20 cellular contexts compared by ENCODE assay signal in the genomic region with DNA sequence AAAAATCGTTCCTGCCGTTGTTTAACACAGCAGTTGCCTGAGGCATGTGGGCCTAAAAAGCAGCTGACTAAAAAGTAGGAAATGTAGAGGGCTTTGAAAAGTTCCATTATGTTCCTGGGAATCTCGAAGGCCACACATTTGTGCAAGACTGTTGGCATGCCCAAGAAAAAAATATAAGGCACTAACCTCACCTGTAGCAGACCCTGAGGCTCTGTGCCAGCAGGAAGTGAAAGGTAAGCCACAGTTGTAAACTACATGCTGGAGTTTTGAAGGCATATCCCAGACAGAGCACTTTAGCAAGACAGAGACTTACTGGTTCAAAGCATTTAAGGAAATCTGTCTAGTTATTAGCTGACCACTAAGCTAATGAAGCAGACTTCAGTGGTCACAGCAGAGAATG. TPM values are rescaled to one million over a fixed set of nuclear protein-coding genes. Genes with fewer than 3 reads are reported as not detected.
DNase-seq lines count a peak whose midpoint lies in the region; FAIRE-seq and TF ChIP-seq lines count a peak whose summit lies in the region.
"Had no signal": no experiment of that assay in that cellular context is flagged by ENCODE, and none has a peak within 500 bp of the region (broad histone marks: within the 10 kb centered on the region; RNA-seq: fewer than 3 reads in every experiment).

No MANE protein-coding gene starts in this region.

- TF ChIP-seq POLR2A in Peyer's patch (IDR thresholded peaks at IDR 0.05) = no peak

- H3K9me3 ChIP-seq in colonic mucosa (no peaks in the 10 kb centered on the region), keratinocyte (ENCODE audit: control insufficient read depth, low read depth, low read length) (no peaks in the 10 kb centered on the region), right atrium auricular region (peaks cover 10 to 22% of the 10 kb centered on the region in 2 donors), Peyer's patch (peaks cover 0 to 8% (median 4%) of the 10 kb centered on the region in 4 donors)

- H3K79me2 ChIP-seq in keratinocyte (ENCODE audit: control insufficient read depth, insufficient read depth, low read length) (no peaks in the 10 kb centered on the region), mesendoderm (ENCODE audit: control insufficient read depth, insufficient read depth, low read length) (no peaks in the 10 kb centered on the region)

- intact Hi-C loops in colonic mucosa (cut with DNase I) = no loop called here

- H3K27me3 ChIP-seq in colonic mucosa (no peaks in the 10 kb centered on the region), keratinocyte (ENCODE audit: control insufficient read depth, extremely low read depth, insufficient read depth, low read length) (no peaks in the 10 kb centered on the region), mesendoderm (ENCODE audit: insufficient read depth, low read length, poor library complexity) (no peaks in the 10 kb centered on the region), right atrium auricular region (no peaks in the 10 kb centered on the region), Peyer's patch (no peaks in the 10 kb centered on the region)
- H3K27me3 ChIP-seq: BLaER1 treated with 17β-estradiol and CSF1 and Interleukin-3, amounts not matched to agents 10 nM and 100 nM had no signal

- no peak for TF ChIP-seq CTCF in LNCaP clone FGC (IDR thresholded peaks at IDR 0.05; ENCODE audit: control insufficient read depth, extremely low read depth, insufficient read depth)
- no peak for TF ChIP-seq CTCF in colonic mucosa (IDR thresholded peaks at IDR 0.05)
- no peak for TF ChIP-seq CTCF in keratinocyte (optimal IDR thresholded peaks at IDR 0.05 in 1 of 3, IDR thresholded peaks at IDR 0.05 in 1 of 3, conservative IDR thresholded peaks at IDR 0.05 in 1 of 3; ENCODE audit: extremely low read depth in 1 of 3, insufficient read depth in 2 of 3, low read length in 3 of 3)
- no peak for TF ChIP-seq CTCF in right atrium auricular region (IDR thresholded peaks at IDR 0.05)
- no peak for TF ChIP-seq CTCF in Peyer's patch (IDR thresholded peaks at IDR 0.05)

- no peak overlapping the region for H3K4ac ChIP-seq in mesendoderm (ENCODE audit: low read depth, low read length)

- no peaks in the 10 kb centered on the region for H3K4me1 ChIP-seq in colonic mucosa
- no peaks in the 10 kb centered on the region for H3K4me1 ChIP-seq in keratinocyte (ENCODE audit: control insufficient read depth, extremely low read depth, insufficient read depth, low read length)
- no peaks in the 10 kb centered on the region for H3K4me1 ChIP-seq in mesendoderm (ENCODE audit: control insufficient read depth, low read depth, low read length)
- no peaks in the 10 kb centered on the region for H3K4me1 ChIP-seq in right atrium auricular region
- H3K4me1 ChIP-seq in Peyer's patch = no peaks in the 10 kb centered on the region
- H3K4me1 ChIP-seq: A549; BLaER1 treated with 17β-estradiol and CSF1 and Interleukin-3, amounts not matched to agents 10 nM and 100 nM had no signal

- H4K5ac ChIP-seq in mesendoderm (ENCODE audit: low read length) = no peak overlapping the region

- no peak overlapping the region for H2AFZ ChIP-seq in keratinocyte (ENCODE audit: control insufficient read depth, low read length)
- H2AFZ ChIP-seq: GM23338 had no signal

- dilution Hi-C loops in keratinocyte (cut with MboI; ENCODE audit: extremely low pct_ligation_motif_present, low sequenced_read_pairs) = no loop called here

- no peak overlapping the region for H3K56ac ChIP-seq in mesendoderm (ENCODE audit: low read length)

- H2BK15ac ChIP-seq in mesendoderm (replicated peaks; ENCODE audit: low read depth) = no peak overlapping the region

- WGBS in mesendoderm (ENCODE audit: extremely low coverage, insufficient coverage, low lambda C conversion rate) = no CpG with 5 or more reads among the region's 3 CpGs

- no peak overlapping the region for H3K18ac ChIP-seq in mesendoderm (ENCODE audit: low read length)

- no peak overlapping the region for H2AK5ac ChIP-seq in mesendoderm (ENCODE audit: low read length)

- H3K79me1 ChIP-seq in mesendoderm (ENCODE audit: low read length) = no peaks in the 10 kb centered on the region

- peak; percentile 48 for FAIRE-seq in keratinocyte (lab: Jason Lieb, UNC)
- FAIRE-seq: A549, HTR-8/SVneo had no signal

- no peak overlapping the region for H2BK120ac ChIP-seq in mesendoderm (ENCODE audit: low read depth, low read length)

- no peak overlapping the region for H3K27ac ChIP-seq in colonic mucosa
- no peak overlapping the region for H3K27ac ChIP-seq in keratinocyte (ENCODE audit: control insufficient read depth, insufficient read depth, low read length)
- no peak overlapping the region for H3K27ac ChIP-seq in mesendoderm (ENCODE audit: low read depth, low read length)
- H3K27ac ChIP-seq in right atrium auricular region = no peak overlapping the region
- no peak overlapping the region for H3K27ac ChIP-seq in Peyer's patch
- H3K27ac ChIP-seq: A549; BLaER1 treated with 17β-estradiol and CSF1 and Interleukin-3, amounts not matched to agents 10 nM and 100 nM had no signal

- no peaks in the 10 kb centered on the region for H3K36me3 ChIP-seq in colonic mucosa
- H3K36me3 ChIP-seq in keratinocyte (ENCODE audit: control insufficient read depth in 2 of 2, extremely low read depth in 1 of 2, insufficient read depth in 2 of 2, low read length in 2 of 2) = no peaks in the 10 kb centered on the region
- H3K36me3 ChIP-seq in mesendoderm (ENCODE audit: control insufficient read depth, insufficient read depth, low read length) = peaks cover 2% of the 10 kb centered on the region
- peaks cover 7% of the 10 kb centered on the region for H3K36me3 ChIP-seq in right atrium auricular region
- H3K36me3 ChIP-seq in Peyer's patch = peaks cover 0 to 5% (median 0%) of the 10 kb centered on the region in 3 donors

- peak; percentile 8 for DNase-seq in LNCaP clone FGC (ENCODE audit: low read depth)
- DNase-seq in colonic mucosa = peak; percentile 25
- no peak for DNase-seq in keratinocyte (ENCODE audit: low read depth, low spot score)
- peak; percentile 22 for DNase-seq in renal cortical epithelial cell (ENCODE audit: low read depth)
- no peak for DNase-seq in mesendoderm
- no peak for DNase-seq in right atrium auricular region (ENCODE audit: low spot score)
- DNase-seq in Peyer's patch = no peak
- DNase-seq in NCI-H526 treated with DMSO at 0.1 percent for 48 hours (lab: John Stamatoyannopoulos, UW) = no peak
- DNase-seq: AML-193; CD4-positive, alpha-beta T cell; H9; KBM-7; MM.1S; NCI-H2029 treated with DMSO at 0.1 percent for 48 hours; NCI-H446 treated with DMSO at 0.1 percent for 48 hours; NCI-H526 had no signal

- H4K8ac ChIP-seq in mesendoderm (ENCODE audit: low read depth, low read length) = no peak overlapping the region

- no peaks in the 10 kb centered on the region for H3K9me1 ChIP-seq in keratinocyte (ENCODE audit: control insufficient read depth, extremely low read depth, insufficient read depth, low read length)

- H3K23ac ChIP-seq in mesendoderm (ENCODE audit: low read length) = no peak overlapping the region

- no peak overlapping the region for H2BK5ac ChIP-seq in mesendoderm (ENCODE audit: low read length)

- no peaks in the 10 kb centered on the region for H4K20me1 ChIP-seq in keratinocyte (ENCODE audit: control insufficient read depth, extremely low read depth, insufficient read depth, low read length)
- H4K20me1 ChIP-seq: BLaER1 treated with 17β-estradiol and CSF1 and Interleukin-3, amounts not matched to agents 10 nM and 100 nM had no signal

- H3K4me3 ChIP-seq in LNCaP clone FGC (ENCODE audit: low read depth, low read length) = no peak overlapping the region
- H3K4me3 ChIP-seq in colonic mucosa = no peak overlapping the region
- no peak overlapping the region for H3K4me3 ChIP-seq in keratinocyte (ENCODE audit: control insufficient read depth in 2 of 3, extremely low read depth in 1 of 3, insufficient read depth in 2 of 3, low read depth in 1 of 3, low read length in 3 of 3)
- H3K4me3 ChIP-seq in mesendoderm (ENCODE audit: low read length) = no peak overlapping the region
- no peak overlapping the region for H3K4me3 ChIP-seq in right atrium auricular region
- no peak overlapping the region for H3K4me3 ChIP-seq in Peyer's patch
- H3K4me3 ChIP-seq: A549; BLaER1 treated with 17β-estradiol and CSF1 and Interleukin-3, amounts not matched to agents 10 nM and 100 nM; GM23338 had no signal

- no peak overlapping the region for H3K4me2 ChIP-seq in keratinocyte (ENCODE audit: control insufficient read depth, extremely low read depth, insufficient read depth, low read depth, low read length)
- H3K4me2 ChIP-seq in mesendoderm (ENCODE audit: low read length) = no peak overlapping the region
- H3K4me2 ChIP-seq: A549; BLaER1 treated with 17β-estradiol and CSF1 and Interleukin-3, amounts not matched to agents 10 nM and 100 nM; GM23338 had no signal

- H3K9ac ChIP-seq in colonic mucosa (ENCODE audit: low read depth in 2 of 2, low read length in 2 of 2) (no peak overlapping the region), keratinocyte (ENCODE audit: control insufficient read depth, extremely low read depth, insufficient read depth, low read length) (no peak overlapping the region), mesendoderm (ENCODE audit: low read length) (no peak overlapping the region)
- H3K9ac ChIP-seq: BLaER1 treated with 17β-estradiol and CSF1 and Interleukin-3, amounts not matched to agents 10 nM and 100 nM had no signal

RNA-seq across cellular contexts. Expression of a gene that starts 52.7 kb away (rescaled TPM):
- total RNA-seq in colonic mucosa (10 to 100 TPM; 14.8 to 20.1 TPM), renal cortical epithelial cell (12.5 and 48.7 TPM in 2 replicates), right atrium auricular region (10 to 100 TPM; 15.5 to 24.0 TPM), Peyer's patch (10 to 100 TPM in 3 of 4 donors, 1 to 10 TPM in 1; 8.4 to 14.9 (median 13.7) TPM)
- polyA plus RNA-seq in keratinocyte = 17.3 to 34.5 TPM (median 22.2 TPM) in 3 replicates
- polyA plus RNA-seq in keratinocyte (2011; ENCODE audit: low read depth) = 10.7 TPM
- polyA plus RNA-seq in keratinocyte (2011; cell fraction: cytosol; rRNA removed) = 14.9 and 22.5 TPM in 2 replicates
- polyA plus RNA-seq in keratinocyte (2011; cell fraction: nucleus; rRNA removed) = 20.5 and 29.4 TPM in 2 replicates
- 9.5 and 10.1 TPM in 2 replicates for polyA plus RNA-seq in keratinocyte (2012; ENCODE audit: low replicate concordance)
- polyA minus RNA-seq in keratinocyte = 28.8 to 41.3 TPM (median 37.9 TPM) in 3 replicates
- 18.4 TPM for polyA minus RNA-seq in keratinocyte (2011; cell fraction: cytosol; rRNA and poly(A)+ RNA removed)
- polyA minus RNA-seq in keratinocyte (2011; cell fraction: nucleus; rRNA and poly(A)+ RNA removed) = 20.4 and 45.8 TPM in 2 replicates
- polyA plus RNA-seq in mesendoderm (2013, experiment 1 of 2) = 9.9 TPM
- polyA plus RNA-seq in mesendoderm (2013, experiment 2 of 2) = 10.1 TPM

RNA-seq across cellular contexts. Expression of a gene that starts 52.9 kb away (rescaled TPM):
- total RNA-seq in colonic mucosa = 1 to 10 TPM; 3.4 to 5.7 TPM
- polyA plus RNA-seq in keratinocyte = 1.4 to 2.9 TPM (median 2.3 TPM) in 3 replicates
- 4.4 TPM for polyA plus RNA-seq in keratinocyte (2011; ENCODE audit: low read depth)
- 1.4 and 2.7 TPM in 2 replicates for polyA plus RNA-seq in keratinocyte (2011; cell fraction: cytosol; rRNA removed)
- polyA plus RNA-seq in keratinocyte (2011; cell fraction: nucleus; rRNA removed) = 3.6 and 4.6 TPM in 2 replicates
- polyA plus RNA-seq in keratinocyte (2012; ENCODE audit: low replicate concordance) = 1.6 and 2.5 TPM in 2 replicates
- 1.7 to 3.4 TPM in 2 of 3 replicates, not detected in the other for polyA minus RNA-seq in keratinocyte
- polyA minus RNA-seq in keratinocyte (2011; cell fraction: cytosol; rRNA and poly(A)+ RNA removed) = 2.9 TPM
- 2.2 and 5.1 TPM in 2 replicates for polyA minus RNA-seq in keratinocyte (2011; cell fraction: nucleus; rRNA and poly(A)+ RNA removed)
- 3.8 and 7.7 TPM in 2 replicates for total RNA-seq in renal cortical epithelial cell
- polyA plus RNA-seq in mesendoderm (2013, experiment 1 of 2) = 2.9 TPM
- 2.7 TPM for polyA plus RNA-seq in mesendoderm (2013, experiment 2 of 2)
- 1 to 10 TPM; 4.9 to 6.2 TPM for total RNA-seq in right atrium auricular region
- total RNA-seq in Peyer's patch = 10 to 100 TPM in 2 of 4 donors, 1 to 10 TPM in 2; 6.0 to 21.5 (median 8.6) TPM

RNA-seq across cellular contexts. Expression of a gene that starts 58.7 kb away (rescaled TPM):
- 10 to 100 TPM; 14.9 to 21.7 TPM for total RNA-seq in colonic mucosa
- 19.6 to 29.2 TPM (median 27.9 TPM) in 3 replicates for polyA plus RNA-seq in keratinocyte
- polyA plus RNA-seq in keratinocyte (2011; ENCODE audit: low read depth) = 69.5 TPM
- polyA plus RNA-seq in keratinocyte (2011; cell fraction: cytosol; rRNA removed) = 19.1 and 39.4 TPM in 2 replicates
- 11.3 and 12.9 TPM in 2 replicates for polyA plus RNA-seq in keratinocyte (2011; cell fraction: nucleus; rRNA removed)
- polyA plus RNA-seq in keratinocyte (2012; ENCODE audit: low replicate concordance) = 15.9 and 22.2 TPM in 2 replicates
- polyA minus RNA-seq in keratinocyte = 6.6 to 63.3 TPM (median 23.8 TPM) in 3 replicates
- 20.0 TPM for polyA minus RNA-seq in keratinocyte (2011; cell fraction: cytosol; rRNA and poly(A)+ RNA removed)
- 3.7 and 24.0 TPM in 2 replicates for polyA minus RNA-seq in keratinocyte (2011; cell fraction: nucleus; rRNA and poly(A)+ RNA removed)
- total RNA-seq in renal cortical epithelial cell = 31.3 and 80.4 TPM in 2 replicates
- polyA plus RNA-seq in mesendoderm (2013, experiment 1 of 2) = 68.2 TPM
- polyA plus RNA-seq in mesendoderm (2013, experiment 2 of 2) = 67.8 TPM
- 10 to 100 TPM; 12.6 to 14.1 TPM for total RNA-seq in right atrium auricular region
- 10 to 100 TPM in 2 of 4 donors, 1 to 10 TPM in 2; 5.1 to 14.0 (median 10.6) TPM for total RNA-seq in Peyer's patch

Comparison
In these comparisons a context has a peak if more than half of its experiments do, and no peak if none do; other contexts are left out.
1. DNase-seq: peak in LNCaP clone FGC (single experiment), colonic mucosa (single experiment) and renal cortical epithelial cell (single experiment); none in keratinocyte (single experiment), mesendoderm (single experiment), right atrium auricular region (single experiment), Peyer's patch (0 of 3) and NCI-H526 treated with DMSO at 0.1 percent for 48 hours (single experiment).